Comparison of ENCODE assay signal across 17 cellular contexts in genomic region chr17:30333503-30334240, GRCh38. TPM values are rescaled to one million over a fixed set of nuclear protein-coding genes. Genes with fewer than 3 reads are reported as not detected.
DNase-seq lines count a peak whose midpoint lies in the region; ATAC-seq, FAIRE-seq and TF ChIP-seq lines count a peak whose summit lies in the region.
"Had no signal": no experiment of that assay in that cellular context is flagged by ENCODE, and none has a peak within 500 bp of the region (broad histone marks: within the 10 kb centered on the region; RNA-seq: fewer than 3 reads in every experiment).

TSS of gene TMIGD1 (minus strand) at chr17:30334057. CDS start at chr17:30332133, 1,924 bp downstream.

- H3K27me3 ChIP-seq in MM.1S (replicated peaks; ENCODE audit: insufficient read depth, low read length) (no peaks in the 10 kb centered on the region), bronchial epithelial cell (ENCODE audit: control insufficient read depth, insufficient read depth, low read length) (no peaks in the 10 kb centered on the region)
- H3K27me3 ChIP-seq: tibial artery had no signal

- POLR2A ChIA-PET in GM10248 (lab: Yijun Ruan, JAX), result no interaction called here

- H3K9me3 Mint-ChIP-seq in T-helper 2 cell treated with Interferon-gamma antibody and Interleukin-4, amounts not matched to agents 5 μg/mL and 100 μg/mL, for 36 hours, result no peaks in the 10 kb centered on the region
- H3K9me3 Mint-ChIP-seq in nephron, result no peaks in the 10 kb centered on the region
- no peaks in the 10 kb centered on the region for H3K9me3 Mint-ChIP-seq in stimulated activated naive B cell treated with anti-CD40 and anti-IgM and Interleukin-4, amounts not matched to agents 10 μg/mL and 1 μg/mL and 100 μg/mL, for 72 hours
- H3K9me3 Mint-ChIP-seq: HFFc6 had no signal

- no peak within 1 kb of the TSS for H3K4me3 Mint-ChIP-seq in T-helper 2 cell treated with Interferon-gamma antibody and Interleukin-4, amounts not matched to agents 5 μg/mL and 100 μg/mL, for 36 hours
- no peak within 1 kb of the TSS for H3K4me3 Mint-ChIP-seq in nephron
- no peak within 1 kb of the TSS for H3K4me3 Mint-ChIP-seq in stimulated activated naive B cell treated with anti-CD40 and anti-IgM and Interleukin-4, amounts not matched to agents 10 μg/mL and 1 μg/mL and 100 μg/mL, for 72 hours

- no peak within 1 kb of the TSS for H3K9ac ChIP-seq in MM.1S (ENCODE audit: low read length)

- peak within 1 kb of the TSS; percentile 65; the same call in 1 of the 2 replicates for H3K27ac ChIP-seq in MM.1S (ENCODE audit: low read length)
- H3K27ac ChIP-seq: tibial artery had no signal

- H3K4me2 ChIP-seq in MM.1S (ENCODE audit: low read depth, low read length), result peak within 1 kb of the TSS; percentile 37

- H3K27ac Mint-ChIP-seq in T-helper 2 cell treated with Interferon-gamma antibody and Interleukin-4, amounts not matched to agents 5 μg/mL and 100 μg/mL, for 36 hours, result peak within 1 kb of the TSS; percentile 92
- peak within 1 kb of the TSS; percentile 50 to 89 (median 80) for H3K27ac Mint-ChIP-seq in nephron
- no peak within 1 kb of the TSS for H3K27ac Mint-ChIP-seq in stimulated activated naive B cell treated with anti-CD40 and anti-IgM and Interleukin-4, amounts not matched to agents 10 μg/mL and 1 μg/mL and 100 μg/mL, for 72 hours

- no peak for FAIRE-seq in bronchial epithelial cell (lab: Jason Lieb, UNC)
- FAIRE-seq: astrocyte, HTR-8/SVneo had no signal

- H3K36me3 ChIP-seq in MM.1S (replicated peaks; ENCODE audit: insufficient read depth, low read length) (no peaks in the 10 kb centered on the region), bronchial epithelial cell (ENCODE audit: control insufficient read depth, insufficient read depth, low read length) (no peaks in the 10 kb centered on the region)
- H3K36me3 ChIP-seq: tibial artery had no signal

- no peak within 1 kb of the TSS for H2AFZ ChIP-seq in MM.1S (ENCODE audit: low read length)

- H3K4me1 ChIP-seq in MM.1S (ENCODE audit: low read length), result peaks cover 26% of the 10 kb centered on the region
- H3K4me1 ChIP-seq: tibial artery had no signal

- no peak for ATAC-seq in stimulated activated naive B cell treated with anti-CD40 and anti-IgM and Interleukin-4, amounts not matched to agents 10 μg/mL and 1 μg/mL and 100 μg/mL, for 72 hours (replicated peaks)
- ATAC-seq in HG03045 (IDR thresholded peaks at IDR 0.05; ENCODE audit: unreplicated experiment), result no peak

- H3K27me3 Mint-ChIP-seq in T-helper 2 cell treated with Interferon-gamma antibody and Interleukin-4, amounts not matched to agents 5 μg/mL and 100 μg/mL, for 36 hours (ENCODE audit: low read depth), result peaks cover 4% of the 10 kb centered on the region
- H3K27me3 Mint-ChIP-seq in nephron (ENCODE audit: low read depth), result peaks cover 3% of the 10 kb centered on the region
- H3K27me3 Mint-ChIP-seq in stimulated activated naive B cell treated with anti-CD40 and anti-IgM and Interleukin-4, amounts not matched to agents 10 μg/mL and 1 μg/mL and 100 μg/mL, for 72 hours, result peaks cover 0 to 8% of the 10 kb centered on the region in 2 donors

- H3K79me2 ChIP-seq in MM.1S (ENCODE audit: low read length), result no peaks in the 10 kb centered on the region

- CTCF ChIA-PET in GM10248 (lab: Yijun Ruan, JAX), result interaction anchor here (0.9 to 10.2 kb wide), 5 partner anchors 10 to 226 kb away, joined by 3 to 158 read pairs (median 5); partner anchors contain the start of gene BLMH

- DNase-seq in T-helper 2 cell treated with Interferon-gamma antibody and Interleukin-4, amounts not matched to agents 5 μg/mL and 100 μg/mL, for 36 hours (ENCODE audit: low spot score), result no peak
- DNase-seq in T-helper 2 cell (no peak), MM.1S (no peak), bronchial epithelial cell (ENCODE audit: low read depth) (peak; percentile 78), GM10248 (ENCODE audit: extremely low spot score) (no peak)
- no peak for DNase-seq in stimulated activated naive B cell treated with anti-CD40 and anti-IgM and Interleukin-4, amounts not matched to agents 10 μg/mL and 1 μg/mL and 100 μg/mL, for 72 hours
- DNase-seq: DMS 273 treated with DMSO at 0.1 percent for 48 hours, HFFc6, midbrain, NCI-H1092, NCI-H510A, tibial artery had no signal

- no peaks in the 10 kb centered on the region for H3K9me2 ChIP-seq in MM.1S (replicated peaks; ENCODE audit: insufficient read depth, low read length)

- no peaks in the 10 kb centered on the region for H4K20me1 ChIP-seq in MM.1S (ENCODE audit: insufficient read depth, low read length)

- H3F3A ChIP-seq in MM.1S (ENCODE audit: insufficient read depth, low read length), result peaks cover 11% of the 10 kb centered on the region

- H3K9me3 ChIP-seq in MM.1S (replicated peaks; ENCODE audit: insufficient read depth, low read length), result no peaks in the 10 kb centered on the region
- H3K9me3 ChIP-seq: tibial artery had no signal

- H3K4me1 Mint-ChIP-seq in T-helper 2 cell treated with Interferon-gamma antibody and Interleukin-4, amounts not matched to agents 5 μg/mL and 100 μg/mL, for 36 hours (ENCODE audit: low read depth), result peaks cover 44% of the 10 kb centered on the region
- H3K4me1 Mint-ChIP-seq in nephron, result peaks cover 14% of the 10 kb centered on the region
- peaks cover 10 to 15% of the 10 kb centered on the region in 2 donors for H3K4me1 Mint-ChIP-seq in stimulated activated naive B cell treated with anti-CD40 and anti-IgM and Interleukin-4, amounts not matched to agents 10 μg/mL and 1 μg/mL and 100 μg/mL, for 72 hours

- H3K4me3 ChIP-seq in MM.1S (ENCODE audit: low read length) (no peak within 1 kb of the TSS), bronchial epithelial cell (ENCODE audit: low read depth, low read length) (no peak within 1 kb of the TSS)
- H3K4me3 ChIP-seq: tibial artery had no signal

- no peaks in the 10 kb centered on the region for H3K36me3 Mint-ChIP-seq in T-helper 2 cell treated with Interferon-gamma antibody and Interleukin-4, amounts not matched to agents 5 μg/mL and 100 μg/mL, for 36 hours (ENCODE audit: low read depth)
- H3K36me3 Mint-ChIP-seq in nephron (ENCODE audit: low read depth), result no peaks in the 10 kb centered on the region
- H3K36me3 Mint-ChIP-seq in stimulated activated naive B cell treated with anti-CD40 and anti-IgM and Interleukin-4, amounts not matched to agents 10 μg/mL and 1 μg/mL and 100 μg/mL, for 72 hours, result no peaks in the 10 kb centered on the region

- no peak for TF ChIP-seq CTCF in MM.1S (IDR thresholded peaks at IDR 0.05; ENCODE audit: low read length)
- TF ChIP-seq CTCF in bronchial epithelial cell (IDR thresholded peaks at IDR 0.05; ENCODE audit: insufficient read depth, low read length, severe bottlenecking), result no peak
- TF ChIP-seq CTCF in nephron (IDR thresholded peaks at IDR 0.05; ENCODE audit: unreplicated experiment in 3 of 3), result no peak
- no peak for TF ChIP-seq CTCF in GM10248 (IDR thresholded peaks at IDR 0.05; ENCODE audit: control extremely low read depth, extremely low read depth, low read depth, missing control alignments)

RNA-seq across cellular contexts. Expression of gene TMIGD1, which starts in this region (rescaled TPM):
- not detected in 2 replicates for total RNA-seq in bronchial epithelial cell
- total RNA-seq: astrocyte, HFFc6, posterior vena cava had no signal

Comparison
In these comparisons a context has a peak if more than half of its experiments do, and no peak if none do; other contexts are left out.
1. Peak in DNase-seq in bronchial epithelial cell; RNA of the gene not detected or under 1 TPM.